In genomic region chr6:24777227-24777626, GRCh38 we compare ENCODE assay signal across 1 cellular context.
TF ChIP-seq lines count a peak whose summit lies in the region.

No MANE protein-coding gene starts in this region.

TF ChIP-seq in HCT116, 20 proteins besides CTCF, POLR2A, EP300 and RAD21:
- TF ChIP-seq EGR1 (IDR thresholded peaks at IDR 0.05; ENCODE audit: low read depth) (no peak), CBX3 (IDR thresholded peaks at IDR 0.05; ENCODE audit: low read depth) (no peak), EZH2phosphoT487 (IDR thresholded peaks at IDR 0.05; ENCODE audit: borderline replicate concordance) (no peak), SIN3A (IDR thresholded peaks at IDR 0.05; ENCODE audit: low read depth) (no peak), ELF1 (IDR thresholded peaks at IDR 0.05; ENCODE audit: borderline replicate concordance, low read depth) (no peak), ATF3 (IDR thresholded peaks at IDR 0.05) (no peak), EZH2 (IDR thresholded peaks at IDR 0.05) (no peak)
